25 cellular contexts compared by ENCODE assay signal in the genomic region with DNA sequence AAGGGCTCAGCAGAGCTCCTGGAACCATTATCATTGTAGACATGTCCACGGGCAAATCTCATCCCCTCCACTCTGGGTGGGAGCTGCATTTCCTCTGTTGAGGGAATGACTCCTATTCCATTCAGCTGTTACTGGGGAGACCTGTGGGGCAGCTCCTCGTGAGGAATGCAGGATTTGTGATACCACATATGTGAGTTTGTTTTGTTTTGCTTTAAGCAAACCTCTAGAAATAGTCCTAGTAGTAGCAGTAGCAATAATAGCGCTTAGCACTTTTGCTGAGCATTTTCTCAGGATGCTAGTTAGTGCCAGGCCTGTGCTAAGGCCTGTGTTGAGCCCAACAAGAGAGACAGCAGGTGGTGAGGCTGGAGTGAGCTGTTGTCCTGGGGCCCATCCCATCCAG. TPM values are rescaled to one million over a fixed set of nuclear protein-coding genes. Genes with fewer than 3 reads are reported as not detected.
A peak's percentile ranks its signal among the peaks of the same experiment; 100 is the strongest.
DNase-seq lines count a peak whose midpoint lies in the region; ATAC-seq and TF ChIP-seq lines count a peak whose summit lies in the region.
"Had no signal": no experiment of that assay in that cellular context is flagged by ENCODE, and none has a peak within 500 bp of the region (broad histone marks: within the 10 kb centered on the region; RNA-seq: fewer than 3 reads in every experiment).

No MANE protein-coding gene starts in this region.

- H3K27me3 ChIP-seq in GM23338 (ENCODE audit: insufficient read depth), result peaks cover 14% of the 10 kb centered on the region
- H3K27me3 ChIP-seq: SJCRH30 had no signal

- no peaks in the 10 kb centered on the region for H3K9me3 Mint-ChIP-seq in GM23338
- H3K9me3 Mint-ChIP-seq: CD4-positive, CD25-positive, alpha-beta regulatory T cell had no signal

- no peak overlapping the region for H3K27ac Mint-ChIP-seq in GM23338
- H3K27ac Mint-ChIP-seq: CD4-positive, CD25-positive, alpha-beta regulatory T cell had no signal

- no peak overlapping the region for H3K4me3 ChIP-seq in GM23338
- H3K4me3 ChIP-seq: BLaER1, SJCRH30 had no signal

- DNase-seq in GM23338 (ENCODE audit: low spot score) (no peak), RPMI8226 (peak; percentile 3), myocyte (ENCODE audit: low read depth) (peak; percentile 55), substantia nigra (lab: John Stamatoyannopoulos, UW) (no peak), GM19238 (ENCODE audit: insufficient read length, low spot score) (no peak)
- DNase-seq in activated CD8-positive, alpha-beta memory T cell treated with anti-CD3 and anti-CD28 coated beads, Interleukin-2, amount 50 U/mL, for 48 hours, result no peak
- DNase-seq in effector CD8-positive, alpha-beta T cell (lab: John Stamatoyannopoulos, UW), result no peak
- DNase-seq: CD4-positive, CD25-positive, alpha-beta regulatory T cell; Kasumi-1; NCI-H1092 treated with DMSO at 0.1 percent for 48 hours; NCI-H146; NCI-H1930; NCI-H2107; NCI-H446 treated with DMSO at 0.1 percent for 48 hours; NCI-H526; NK-92 treated with Interleukin-12 subunit alpha and Interleukin-12 subunit beta, amount 100 ng/mL, for 24 hours; PC-3 had no signal

- H3K79me2 ChIP-seq in GM23338 (replicated peaks; ENCODE audit: insufficient read depth), result no peaks in the 10 kb centered on the region

- no peak overlapping the region for H3K4me3 Mint-ChIP-seq in GM23338
- H3K4me3 Mint-ChIP-seq: CD4-positive, CD25-positive, alpha-beta regulatory T cell had no signal

- no peak overlapping the region for H2AFZ ChIP-seq in GM23338

- peak; percentile 43 for ATAC-seq in GM23338
- ATAC-seq: HepG2, PC-3, Right ventricle myocardium inferior, SK-N-SH treated with all-trans-retinoic acid at 6 μM for 48 hours had no signal

- no peaks in the 10 kb centered on the region for H4K20me1 ChIP-seq in GM23338 (replicated peaks; ENCODE audit: insufficient read depth)
- H4K20me1 ChIP-seq: BLaER1 had no signal

- H3F3A ChIP-seq in GM23338 (replicated peaks; ENCODE audit: low read depth), result no peaks in the 10 kb centered on the region; the same call in 1 of the 2 replicates

- peaks cover 15% of the 10 kb centered on the region for H3K4me1 ChIP-seq in GM23338 (ENCODE audit: insufficient read depth)

- H3K36me3 Mint-ChIP-seq in GM23338 (ENCODE audit: low read depth), result no peaks in the 10 kb centered on the region; the same call in 2 of the 3 replicates
- H3K36me3 Mint-ChIP-seq: CD4-positive, CD25-positive, alpha-beta regulatory T cell had no signal

- no peaks in the 10 kb centered on the region for H3K36me3 ChIP-seq in GM23338 (ENCODE audit: insufficient read depth)
- H3K36me3 ChIP-seq: BLaER1, SJCRH30 had no signal

- peaks cover 25% of the 10 kb centered on the region for H3K27me3 Mint-ChIP-seq in GM23338 (ENCODE audit: insufficient read depth, low read depth, poor library complexity)

- no peak for TF ChIP-seq CTCF in GM23338 (conservative IDR thresholded peaks at IDR 0.05; ENCODE audit: low read depth in 2 of 2)

- H3K4me1 Mint-ChIP-seq in GM23338, result peaks cover 24% of the 10 kb centered on the region

- H3K9me2 ChIP-seq in GM23338 (ENCODE audit: insufficient read depth), result no peaks in the 10 kb centered on the region

- H3K27ac ChIP-seq in GM23338 (ENCODE audit: low read depth) (no peak overlapping the region), substantia nigra (ENCODE audit: low read depth, low read length, poor library complexity, severe bottlenecking) (peak overlapping the region; percentile 46)
- H3K27ac ChIP-seq: BLaER1, SJCRH30 had no signal

- H3K4me2 ChIP-seq in GM23338, result no peak overlapping the region
- H3K4me2 ChIP-seq: BLaER1 had no signal

TF ChIP-seq in GM23338, 12 proteins besides CTCF, POLR2A, EP300 and RAD21:
- TF ChIP-seq STAT1 (IDR thresholded peaks at IDR 0.05; ENCODE audit: unreplicated experiment), result no peak

RNA-seq across cellular contexts. Expression of a gene that starts 10.8 kb away (rescaled TPM):
- 0.14 and 0.19 TPM in 2 replicates for total RNA-seq in GM23338 (2014; rRNA removed; shearing (Covaris generic))
- 0.81 and 2.0 TPM in 2 replicates for polyA plus RNA-seq in GM23338 (2016; fragmentation: Nextera tagmentation; extraction: Ambion mirVana)
- total RNA-seq in myocyte, result not detected in 2 replicates
- polyA plus RNA-seq in myocyte (2012), result not detected
- total RNA-seq: CD4-positive, CD25-positive, alpha-beta regulatory T cell; HepG2; HT1080; M059J; PC-3 had no signal
- polyA plus RNA-seq: AG04450; CD4-positive, CD25-positive, alpha-beta regulatory T cell; HepG2 had no signal

RNA-seq across cellular contexts. Expression of a gene that starts 55.0 kb away (rescaled TPM):
- 0.04 and 1.4 TPM in 2 replicates for total RNA-seq in GM23338 (2014; rRNA removed; shearing (Covaris generic))
- 0.09 and 0.15 TPM in 2 replicates for polyA plus RNA-seq in GM23338 (2016; fragmentation: Nextera tagmentation; extraction: Ambion mirVana)
- total RNA-seq in myocyte, result not detected in 2 replicates
- not detected for polyA plus RNA-seq in myocyte (2012)
- total RNA-seq: CD4-positive, CD25-positive, alpha-beta regulatory T cell; HepG2; HT1080; M059J; PC-3; Right ventricle myocardium inferior had no signal
- polyA plus RNA-seq: AG04450; CD4-positive, CD25-positive, alpha-beta regulatory T cell; HepG2 had no signal

Comparison
In these comparisons a context has a peak if more than half of its experiments do, and no peak if none do; other contexts are left out.
1. DNase-seq: peak in RPMI8226 (single experiment) and myocyte (single experiment); none in GM23338 (single experiment), substantia nigra (0 of 49), activated CD8-positive, alpha-beta memory T cell treated with anti-CD3 and anti-CD28 coated beads, Interleukin-2, amount 50 U/mL, for 48 hours (single experiment), GM19238 (single experiment) and effector CD8-positive, alpha-beta T cell (single experiment).